1 cellular context compared by ENCODE assay signal in the genomic region with DNA sequence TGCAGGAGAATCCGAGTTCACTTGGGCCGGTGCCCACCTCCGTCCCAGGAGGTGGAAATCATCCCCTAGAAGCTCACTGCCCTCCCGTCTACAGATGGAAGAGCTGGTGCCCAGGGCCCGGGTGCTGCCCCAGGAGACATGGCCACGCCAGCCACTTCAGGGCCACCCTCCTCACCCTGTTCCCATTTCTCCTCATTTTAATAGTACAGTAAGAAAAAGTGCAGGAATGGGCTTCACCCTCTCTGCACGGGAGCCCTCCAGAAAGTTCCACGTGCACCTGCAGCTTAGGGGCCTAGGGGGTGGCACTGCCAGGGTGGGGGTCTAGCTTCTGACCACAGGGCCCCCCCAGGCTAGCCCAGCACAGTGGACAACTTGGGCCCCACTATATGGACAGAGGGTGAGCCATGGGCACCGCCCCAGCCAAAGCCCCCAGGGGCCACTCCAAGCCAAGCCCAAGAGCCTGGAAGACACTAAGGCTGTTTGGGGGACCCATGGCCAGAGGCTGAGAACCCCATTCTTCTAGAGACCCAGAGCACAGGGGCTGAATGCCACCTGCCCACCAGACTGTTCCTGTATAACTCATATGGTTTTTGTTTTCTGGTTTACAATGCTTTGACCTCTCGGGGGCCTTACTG.
TF ChIP-seq lines count a peak whose summit lies in the region.

No MANE protein-coding gene starts in this region.

TF ChIP-seq in HEK293, 187 proteins besides CTCF, POLR2A, EP300 and RAD21:
- peak; percentile 44; the same call in 1 of the 2 replicates for TF ChIP-seq PRDM10 (tag by site-specific recombination; IDR thresholded peaks at IDR 0.05)
- no peak for TF ChIP-seq ZNF548 (tag by site-specific recombination; IDR thresholded peaks at IDR 0.05)
